Comparison of ENCODE assay signal across 15 cellular contexts in the genomic region with DNA sequence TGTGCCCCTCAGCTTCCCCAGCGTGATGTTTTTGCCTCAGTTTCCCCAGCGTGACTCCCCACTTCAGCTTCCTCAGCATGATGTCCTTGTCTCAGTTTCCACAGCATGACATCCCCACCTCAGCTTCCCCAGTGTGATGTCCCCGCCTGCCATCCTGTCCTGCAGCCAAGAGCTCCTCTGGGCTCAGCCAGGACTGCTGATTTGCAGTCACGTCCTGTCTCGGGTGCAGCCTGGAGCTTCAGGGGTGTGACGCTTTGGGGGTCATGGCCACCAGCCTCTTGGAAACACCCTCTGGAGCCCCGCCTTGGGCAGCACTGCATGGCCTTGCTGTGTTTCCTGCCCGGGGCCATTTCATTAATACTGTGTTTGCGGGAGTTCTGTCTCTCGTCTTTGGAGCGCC. TPM values are rescaled to one million over a fixed set of nuclear protein-coding genes. Genes with fewer than 3 reads are reported as not detected.
A peak's percentile ranks its signal among the peaks of the same experiment; 100 is the strongest.
DNase-seq lines count a peak whose midpoint lies in the region; ATAC-seq, FAIRE-seq and TF ChIP-seq lines count a peak whose summit lies in the region.
"Had no signal": no experiment of that assay in that cellular context is flagged by ENCODE, and none has a peak within 500 bp of the region (broad histone marks: within the 10 kb centered on the region; RNA-seq: fewer than 3 reads in every experiment).

No MANE protein-coding gene starts in this region.

- TF ChIP-seq RAD21 in HepG2 (CRISPR knock-in tag; IDR thresholded peaks at IDR 0.05): no peak

- no peak for FAIRE-seq in HepG2 (lab: Jason Lieb, UNC)
- FAIRE-seq: TTC549 had no signal

- H3K36me3 ChIP-seq in HepG2 (replicated peaks in 1 of 2; ENCODE audit: control insufficient read depth in 1 of 2, insufficient read depth in 2 of 2, low read length in 2 of 2) (peaks cover 15 to 47% of the 10 kb centered on the region in 2 experiments; a peak in 4 of 5 replicates), gastroesophageal sphincter (peaks cover 0 to 96% of the 10 kb centered on the region in 2 donors)

- ATAC-seq in activated T-cell treated with anti-CD3 and anti-CD28 coated beads, Interleukin-2, amount 50 U/mL, for 4 hours: peak in 1 of 2 donors; percentile 20
- ATAC-seq in activated naive CD4-positive, alpha-beta T cell treated with anti-CD3 and anti-CD28 coated beads, Interleukin-2, amount 50 U/mL, for 72 hours: peak; percentile 13 to 33
- ATAC-seq in HepG2 (no peak), gastroesophageal sphincter (no peak), left colon (no peak), GM21423 (IDR thresholded peaks at IDR 0.05; ENCODE audit: unreplicated experiment) (no peak)
- peak; percentile 35 for ATAC-seq in stimulated activated naive CD8-positive, alpha-beta T cell treated with anti-CD3 and anti-CD28 coated beads, Interleukin-15, amount 100 ng/mL, for 72 hours
- ATAC-seq: body of pancreas had no signal

- no peaks in the 10 kb centered on the region for H3K9me3 Mint-ChIP-seq in activated T-cell treated with anti-CD3 and anti-CD28 coated beads, Interleukin-2, amount 50 U/mL, for 4 hours
- no peaks in the 10 kb centered on the region for H3K9me3 Mint-ChIP-seq in activated naive CD4-positive, alpha-beta T cell treated with anti-CD3 and anti-CD28 coated beads, Interleukin-2, amount 50 U/mL, for 72 hours
- no peaks in the 10 kb centered on the region for H3K9me3 Mint-ChIP-seq in stimulated activated naive CD8-positive, alpha-beta T cell treated with anti-CD3 and anti-CD28 coated beads, Interleukin-15, amount 100 ng/mL, for 72 hours

- H3K4me3 ChIP-seq in HepG2 (replicated peaks in 1 of 3; ENCODE audit: insufficient read depth in 1 of 3, low read depth in 2 of 3, low read length in 3 of 3) (no peak overlapping the region), gastroesophageal sphincter (no peak overlapping the region)
- H3K4me3 ChIP-seq: body of pancreas, vagina had no signal

- no peak for DNase-seq in activated T-cell treated with anti-CD3 and anti-CD28 coated beads, Interleukin-2, amount 50 U/mL, for 4 hours
- DNase-seq in activated T-cell treated with anti-CD3 and anti-CD28 coated beads, Interleukin-2, amount 50 U/mL, for 48 hours: no peak
- no peak for DNase-seq in activated naive CD4-positive, alpha-beta T cell treated with anti-CD3 and anti-CD28 coated beads, Interleukin-2, amount 50 U/mL, for 72 hours (ENCODE audit: low spot score in 2 of 2)
- DNase-seq in HepG2 (ENCODE audit: low spot score) (no peak), left colon (no peak)
- DNase-seq in stimulated activated naive CD8-positive, alpha-beta T cell treated with anti-CD3 and anti-CD28 coated beads, Interleukin-15, amount 100 ng/mL, for 72 hours: peak in 1 of 2 donors; percentile 50
- DNase-seq: body of pancreas, DMS53, NCI-H187, NCI-H774, SIG-M5 had no signal

- peaks cover 24% of the 10 kb centered on the region for H3K4me1 Mint-ChIP-seq in activated T-cell treated with anti-CD3 and anti-CD28 coated beads, Interleukin-2, amount 50 U/mL, for 4 hours (ENCODE audit: low read depth)
- peaks cover 67% of the 10 kb centered on the region for H3K4me1 Mint-ChIP-seq in stimulated activated naive CD8-positive, alpha-beta T cell treated with anti-CD3 and anti-CD28 coated beads, Interleukin-15, amount 100 ng/mL, for 72 hours

- H3K4me3 Mint-ChIP-seq in activated T-cell treated with anti-CD3 and anti-CD28 coated beads, Interleukin-2, amount 50 U/mL, for 4 hours: peak overlapping the region; percentile 56
- peak overlapping the region; percentile 77 to 78 for H3K4me3 Mint-ChIP-seq in stimulated activated naive CD8-positive, alpha-beta T cell treated with anti-CD3 and anti-CD28 coated beads, Interleukin-15, amount 100 ng/mL, for 72 hours

- TF ChIP-seq POLR2A in HepG2 (IDR thresholded peaks at IDR 0.05; ENCODE audit: insufficient read depth in 1 of 2, low read depth in 2 of 2, low read length in 2 of 2) (no peak; a peak in 1 of 4 replicates), gastroesophageal sphincter (IDR thresholded peaks at IDR 0.05) (no peak)

- CTCF ChIA-PET in HepG2 (lab: Yijun Ruan, JAX; ENCODE audit: low intra/inter-chr PET ratio, low total read pairs): no interaction called here

- TF ChIP-seq CTCF in HepG2 (CRISPR knock-in tag; IDR thresholded peaks at IDR 0.05) (no peak), gastroesophageal sphincter (IDR thresholded peaks at IDR 0.05) (no peak)

- peak overlapping the region; percentile 94 to 98 for H3K27ac Mint-ChIP-seq in activated naive CD4-positive, alpha-beta T cell treated with anti-CD3 and anti-CD28 coated beads, Interleukin-2, amount 50 U/mL, for 72 hours
- H3K27ac Mint-ChIP-seq in stimulated activated naive CD8-positive, alpha-beta T cell treated with anti-CD3 and anti-CD28 coated beads, Interleukin-15, amount 100 ng/mL, for 72 hours: peak overlapping the region; percentile 86 to 96

- in situ Hi-C loops in HepG2 (cut with HindIII; ENCODE audit: extremely low pct_ligation_motif_present, low pct_unique_long_range_greater_than_20kb): no loop called here

- no TSS peak for BruUV-seq in HepG2 (replicated peaks; lab: Mats Ljungman, UMichigan)

- H3K9me3 ChIP-seq in HepG2 (ENCODE audit: low read length) (no peaks in the 10 kb centered on the region), gastroesophageal sphincter (no peaks in the 10 kb centered on the region)
- H3K9me3 ChIP-seq: body of pancreas, vagina had no signal

- H3K4me2 ChIP-seq in HepG2 (ENCODE audit: low read depth, low read length): peak overlapping the region; percentile 7; the same call in 1 of the 2 replicates

- no peaks in the 10 kb centered on the region for H3K27me3 ChIP-seq in HepG2 (ENCODE audit: control insufficient read depth in 1 of 2, insufficient read depth in 2 of 2, low read length in 2 of 2)
- H3K27me3 ChIP-seq in gastroesophageal sphincter: no peaks in the 10 kb centered on the region
- H3K27me3 ChIP-seq: body of pancreas, vagina had no signal

- H3K4me1 ChIP-seq in HepG2 (ENCODE audit: insufficient read depth, low read length) (peaks cover 40% of the 10 kb centered on the region), gastroesophageal sphincter (peaks cover 0 to 25% (median 5%) of the 10 kb centered on the region in 3 donors)
- H3K4me1 ChIP-seq: body of pancreas had no signal

- 92% methylated on average over 11 of the region's 11 CpGs for WGBS in HepG2 (ENCODE audit: low lambda C conversion rate)
- 69 to 100% methylated on average over 1 to 3 of the region's 11 CpGs for WGBS in gastroesophageal sphincter (ENCODE audit: low coverage in 1 of 2), 2 donors

- no peaks in the 10 kb centered on the region for H3K27me3 Mint-ChIP-seq in activated T-cell treated with anti-CD3 and anti-CD28 coated beads, Interleukin-2, amount 50 U/mL, for 4 hours (ENCODE audit: low read depth)
- no peaks in the 10 kb centered on the region for H3K27me3 Mint-ChIP-seq in stimulated activated naive CD8-positive, alpha-beta T cell treated with anti-CD3 and anti-CD28 coated beads, Interleukin-15, amount 100 ng/mL, for 72 hours

- H4K20me1 ChIP-seq in HepG2 (ENCODE audit: insufficient read depth, low read length): no peaks in the 10 kb centered on the region

- H3K27ac ChIP-seq in HepG2 (ENCODE audit: extremely low read length, insufficient read depth, low read length) (peak overlapping the region; percentile 70), gastroesophageal sphincter (no peak overlapping the region)
- H3K27ac ChIP-seq: vagina had no signal

- intact Hi-C loops in HepG2 (cut with micrococcal nuclease; ENCODE audit: unreplicated experiment): no loop called here
- intact Hi-C loops in left colon (cut with DNase I, micrococcal nuclease): no loop called here

- POLR2A ChIA-PET in HepG2 (lab: Yijun Ruan, JAX): interaction anchor here (2.1 kb wide), 1 partner anchor 58 kb away, joined by 4 read pairs; no protein-coding TSS in a partner anchor

- H3K79me2 ChIP-seq in HepG2 (ENCODE audit: insufficient read depth, low read length): peaks cover 3% of the 10 kb centered on the region

- no peak overlapping the region for H2AFZ ChIP-seq in HepG2 (ENCODE audit: low read length)

- H3K9ac ChIP-seq in HepG2 (ENCODE audit: insufficient read depth, low read depth, low read length): peak overlapping the region; percentile 46; the same call in 1 of the 2 replicates

- TF ChIP-seq EP300 in HepG2 (IDR thresholded peaks at IDR 0.05; ENCODE audit: low read depth in 2 of 2, low read length in 2 of 2) (no peak), HepG2 (CRISPR knock-in tag; IDR thresholded peaks at IDR 0.05; ENCODE audit: borderline replicate concordance) (no peak), gastroesophageal sphincter (IDR thresholded peaks at IDR 0.05) (no peak)

- H3K36me3 Mint-ChIP-seq in activated T-cell treated with anti-CD3 and anti-CD28 coated beads, Interleukin-2, amount 50 U/mL, for 4 hours (ENCODE audit: insufficient read depth): peaks cover 11% of the 10 kb centered on the region
- H3K36me3 Mint-ChIP-seq in activated naive CD4-positive, alpha-beta T cell treated with anti-CD3 and anti-CD28 coated beads, Interleukin-2, amount 50 U/mL, for 72 hours: no peaks in the 10 kb centered on the region

RNA-seq across cellular contexts. Expression of gene NUDT16L1, which starts 16.5 kb away (rescaled TPM):
- total RNA-seq in activated T-cell treated with anti-CD3 and anti-CD28 coated beads, Interleukin-2, amount 50 U/mL, for 4 hours: 10 to 100 TPM; 53.1 to 56.8 (median 54.1) TPM
- 10 to 100 TPM; 20.7 to 42.8 TPM for total RNA-seq in activated naive CD4-positive, alpha-beta T cell treated with anti-CD3 and anti-CD28 coated beads, Interleukin-2, amount 50 U/mL, for 72 hours
- 40.5 and 41.0 TPM in 2 replicates for total RNA-seq in HepG2 (2016; rRNA removed; fragmentation: Illumina TruSeq; extraction: Trizol)
- total RNA-seq in HepG2 (2016; cell fraction: cytosol; rRNA removed; fragmentation: Illumina TruSeq; extraction: Trizol; ENCODE audit: low read depth): 10.3 and 11.1 TPM in 2 replicates
- total RNA-seq in HepG2 (2016; cell fraction: insoluble cytoplasmic fraction; rRNA removed; fragmentation: Illumina TruSeq; extraction: Trizol): 42.6 and 42.7 TPM in 2 replicates
- total RNA-seq in HepG2 (2016; cell fraction: membrane; rRNA removed; fragmentation: Illumina TruSeq; extraction: Trizol): 18.6 and 20.4 TPM in 2 replicates
- 16.9 and 17.3 TPM in 2 replicates for total RNA-seq in HepG2 (2016; cell fraction: nucleus; rRNA removed; fragmentation: Illumina TruSeq; extraction: Trizol)
- polyA plus RNA-seq in HepG2 (2011; rRNA removed): 28.0 and 28.9 TPM in 2 replicates
- 27.9 and 47.5 TPM in 2 replicates for polyA plus RNA-seq in HepG2 (2011; cell fraction: cytosol; rRNA removed)
- polyA plus RNA-seq in HepG2 (2011; cell fraction: nucleus; rRNA removed): 33.3 and 34.9 TPM in 2 replicates
- 17.6 and 17.9 TPM in 2 replicates for polyA plus RNA-seq in HepG2 (2012)
- polyA plus RNA-seq in HepG2 (2016; cell fraction: cytosol; fragmentation: Illumina TruSeq; extraction: Trizol; ENCODE audit: low read depth): 13.1 and 13.9 TPM in 2 replicates
- 49.7 and 50.3 TPM in 2 replicates for polyA plus RNA-seq in HepG2 (2016; cell fraction: insoluble cytoplasmic fraction; fragmentation: Illumina TruSeq; extraction: Trizol; ENCODE audit: low read depth)
- polyA plus RNA-seq in HepG2 (2016; cell fraction: membrane; fragmentation: Illumina TruSeq; extraction: Trizol; ENCODE audit: low read depth): 15.2 and 17.7 TPM in 2 replicates
- 32.3 and 35.4 TPM in 2 replicates for polyA plus RNA-seq in HepG2 (2016; cell fraction: nucleus; fragmentation: Illumina TruSeq; extraction: Trizol; ENCODE audit: insufficient read depth, low read depth)
- polyA minus RNA-seq in HepG2 (2011; rRNA and poly(A)+ RNA removed; ENCODE audit: low replicate concordance): 14.3 and 41.1 TPM in 2 replicates
- polyA minus RNA-seq in HepG2 (2011; cell fraction: cytosol; rRNA and poly(A)+ RNA removed): 8.9 and 10.9 TPM in 2 replicates
- polyA minus RNA-seq in HepG2 (2011; cell fraction: nucleus; rRNA and poly(A)+ RNA removed): 10.6 and 11.6 TPM in 2 replicates
- 10 to 100 TPM; 14.8 to 26.3 (median 21.4) TPM for total RNA-seq in gastroesophageal sphincter
- total RNA-seq in left colon: 10 to 100 TPM; 43.0 to 43.8 TPM

RNA-seq across cellular contexts. Expression of gene MGRN1, which starts 52.2 kb away (rescaled TPM):
- 10 to 100 TPM; 56.5 to 60.5 (median 58.0) TPM for total RNA-seq in activated T-cell treated with anti-CD3 and anti-CD28 coated beads, Interleukin-2, amount 50 U/mL, for 4 hours
- total RNA-seq in activated naive CD4-positive, alpha-beta T cell treated with anti-CD3 and anti-CD28 coated beads, Interleukin-2, amount 50 U/mL, for 72 hours: 10 to 100 TPM; 46.9 to 76.4 TPM
- total RNA-seq in HepG2 (2016; rRNA removed; fragmentation: Illumina TruSeq; extraction: Trizol) (11.9 and 14.8 TPM in 2 replicates), gastroesophageal sphincter (10 to 100 TPM; 29.2 to 67.0 (median 40.5) TPM), left colon (10 to 100 TPM; 71.9 to 84.6 TPM)
- total RNA-seq in HepG2 (2016; cell fraction: cytosol; rRNA removed; fragmentation: Illumina TruSeq; extraction: Trizol; ENCODE audit: low read depth): 6.7 and 12.0 TPM in 2 replicates
- 13.0 and 13.6 TPM in 2 replicates for total RNA-seq in HepG2 (2016; cell fraction: insoluble cytoplasmic fraction; rRNA removed; fragmentation: Illumina TruSeq; extraction: Trizol)
- total RNA-seq in HepG2 (2016; cell fraction: membrane; rRNA removed; fragmentation: Illumina TruSeq; extraction: Trizol): 14.0 and 16.7 TPM in 2 replicates
- total RNA-seq in HepG2 (2016; cell fraction: nucleus; rRNA removed; fragmentation: Illumina TruSeq; extraction: Trizol): 17.0 and 22.2 TPM in 2 replicates
- 11.6 and 12.6 TPM in 2 replicates for polyA plus RNA-seq in HepG2 (2011; rRNA removed)
- 4.9 and 6.2 TPM in 2 replicates for polyA plus RNA-seq in HepG2 (2011; cell fraction: cytosol; rRNA removed)
- polyA plus RNA-seq in HepG2 (2011; cell fraction: nucleus; rRNA removed): 87.1 and 98.5 TPM in 2 replicates
- 31.8 and 31.9 TPM in 2 replicates for polyA plus RNA-seq in HepG2 (2012)
- polyA plus RNA-seq in HepG2 (2016; cell fraction: cytosol; fragmentation: Illumina TruSeq; extraction: Trizol; ENCODE audit: low read depth): 3.9 and 4.3 TPM in 2 replicates
- 22.5 and 31.3 TPM in 2 replicates for polyA plus RNA-seq in HepG2 (2016; cell fraction: insoluble cytoplasmic fraction; fragmentation: Illumina TruSeq; extraction: Trizol; ENCODE audit: low read depth)
- 11.4 and 11.5 TPM in 2 replicates for polyA plus RNA-seq in HepG2 (2016; cell fraction: membrane; fragmentation: Illumina TruSeq; extraction: Trizol; ENCODE audit: low read depth)
- 54.4 and 55.4 TPM in 2 replicates for polyA plus RNA-seq in HepG2 (2016; cell fraction: nucleus; fragmentation: Illumina TruSeq; extraction: Trizol; ENCODE audit: insufficient read depth, low read depth)
- 12.5 and 23.7 TPM in 2 replicates for polyA minus RNA-seq in HepG2 (2011; rRNA and poly(A)+ RNA removed; ENCODE audit: low replicate concordance)
- polyA minus RNA-seq in HepG2 (2011; cell fraction: cytosol; rRNA and poly(A)+ RNA removed): 16.2 and 19.1 TPM in 2 replicates
- polyA minus RNA-seq in HepG2 (2011; cell fraction: nucleus; rRNA and poly(A)+ RNA removed): 26.4 and 28.5 TPM in 2 replicates

RNA-seq across cellular contexts. Expression of gene ANKS3, which starts 57.2 kb away (rescaled TPM):
- total RNA-seq in activated T-cell treated with anti-CD3 and anti-CD28 coated beads, Interleukin-2, amount 50 U/mL, for 4 hours: 10 to 100 TPM; 19.4 to 24.1 (median 21.8) TPM
- 10 to 100 TPM; 19.4 to 21.5 TPM for total RNA-seq in activated naive CD4-positive, alpha-beta T cell treated with anti-CD3 and anti-CD28 coated beads, Interleukin-2, amount 50 U/mL, for 72 hours
- total RNA-seq in HepG2 (2016; rRNA removed; fragmentation: Illumina TruSeq; extraction: Trizol) (6.6 and 15.9 TPM in 2 replicates), gastroesophageal sphincter (10 to 100 TPM; 23.3 to 47.8 (median 27.6) TPM), left colon (10 to 100 TPM; 13.5 to 21.2 TPM)
- total RNA-seq in HepG2 (2016; cell fraction: cytosol; rRNA removed; fragmentation: Illumina TruSeq; extraction: Trizol; ENCODE audit: low read depth): 34.4 and 34.9 TPM in 2 replicates
- 6.2 and 13.8 TPM in 2 replicates for total RNA-seq in HepG2 (2016; cell fraction: insoluble cytoplasmic fraction; rRNA removed; fragmentation: Illumina TruSeq; extraction: Trizol)
- total RNA-seq in HepG2 (2016; cell fraction: membrane; rRNA removed; fragmentation: Illumina TruSeq; extraction: Trizol): 29.2 and 30.9 TPM in 2 replicates
- 17.3 and 17.4 TPM in 2 replicates for total RNA-seq in HepG2 (2016; cell fraction: nucleus; rRNA removed; fragmentation: Illumina TruSeq; extraction: Trizol)
- 11.4 and 14.4 TPM in 2 replicates for polyA plus RNA-seq in HepG2 (2011; rRNA removed)
- 5.8 and 7.5 TPM in 2 replicates for polyA plus RNA-seq in HepG2 (2011; cell fraction: cytosol; rRNA removed)
- 58.0 and 68.7 TPM in 2 replicates for polyA plus RNA-seq in HepG2 (2011; cell fraction: nucleus; rRNA removed)
- polyA plus RNA-seq in HepG2 (2012): 6.3 and 7.6 TPM in 2 replicates
- 2.4 and 2.5 TPM in 2 replicates for polyA plus RNA-seq in HepG2 (2016; cell fraction: cytosol; fragmentation: Illumina TruSeq; extraction: Trizol; ENCODE audit: low read depth)
- polyA plus RNA-seq in HepG2 (2016; cell fraction: insoluble cytoplasmic fraction; fragmentation: Illumina TruSeq; extraction: Trizol; ENCODE audit: low read depth): 3.9 and 5.0 TPM in 2 replicates
- 3.0 and 4.2 TPM in 2 replicates for polyA plus RNA-seq in HepG2 (2016; cell fraction: membrane; fragmentation: Illumina TruSeq; extraction: Trizol; ENCODE audit: low read depth)
- 32.9 and 37.2 TPM in 2 replicates for polyA plus RNA-seq in HepG2 (2016; cell fraction: nucleus; fragmentation: Illumina TruSeq; extraction: Trizol; ENCODE audit: insufficient read depth, low read depth)
- polyA minus RNA-seq in HepG2 (2011; rRNA and poly(A)+ RNA removed; ENCODE audit: low replicate concordance): 23.8 and 32.8 TPM in 2 replicates
- polyA minus RNA-seq in HepG2 (2011; cell fraction: cytosol; rRNA and poly(A)+ RNA removed): 3.9 and 4.8 TPM in 2 replicates
- polyA minus RNA-seq in HepG2 (2011; cell fraction: nucleus; rRNA and poly(A)+ RNA removed): 25.6 and 28.0 TPM in 2 replicates

RNA-seq across cellular contexts. Expression of gene DNAAF8, which starts 57.5 kb away (rescaled TPM):
- under 1 TPM; 0.16 to 0.47 (median 0.25) TPM for total RNA-seq in activated T-cell treated with anti-CD3 and anti-CD28 coated beads, Interleukin-2, amount 50 U/mL, for 4 hours
- total RNA-seq in activated naive CD4-positive, alpha-beta T cell treated with anti-CD3 and anti-CD28 coated beads, Interleukin-2, amount 50 U/mL, for 72 hours: under 1 TPM in 1 of 2 donors, not detected in 1; 0.09 TPM
- total RNA-seq in HepG2 (2016; rRNA removed; fragmentation: Illumina TruSeq; extraction: Trizol): 0.38 and 0.44 TPM in 2 replicates
- 0.44 and 0.81 TPM in 2 replicates for total RNA-seq in HepG2 (2016; cell fraction: cytosol; rRNA removed; fragmentation: Illumina TruSeq; extraction: Trizol; ENCODE audit: low read depth)
- total RNA-seq in HepG2 (2016; cell fraction: insoluble cytoplasmic fraction; rRNA removed; fragmentation: Illumina TruSeq; extraction: Trizol): 0.15 TPM in 1 of 2 replicates, not detected in the other
- 0.14 and 0.65 TPM in 2 replicates for total RNA-seq in HepG2 (2016; cell fraction: membrane; rRNA removed; fragmentation: Illumina TruSeq; extraction: Trizol)
- total RNA-seq in HepG2 (2016; cell fraction: nucleus; rRNA removed; fragmentation: Illumina TruSeq; extraction: Trizol): 0.31 TPM in 1 of 2 replicates, not detected in the other
- polyA plus RNA-seq in HepG2 (2011; rRNA removed): 0.27 TPM in 1 of 2 replicates, not detected in the other
- polyA plus RNA-seq in HepG2 (2011; cell fraction: cytosol; rRNA removed): 0.03 and 0.16 TPM in 2 replicates
- not detected in 2 replicates for polyA plus RNA-seq in HepG2 (2011; cell fraction: nucleus; rRNA removed)
- polyA plus RNA-seq in HepG2 (2012): 0.12 and 0.21 TPM in 2 replicates
- polyA plus RNA-seq in HepG2 (2016; cell fraction: cytosol; fragmentation: Illumina TruSeq; extraction: Trizol; ENCODE audit: low read depth): 0.15 and 0.24 TPM in 2 replicates
- polyA plus RNA-seq in HepG2 (2016; cell fraction: insoluble cytoplasmic fraction; fragmentation: Illumina TruSeq; extraction: Trizol; ENCODE audit: low read depth): 0.34 and 0.57 TPM in 2 replicates
- 0.17 and 0.40 TPM in 2 replicates for polyA plus RNA-seq in HepG2 (2016; cell fraction: membrane; fragmentation: Illumina TruSeq; extraction: Trizol; ENCODE audit: low read depth)
- not detected in 2 replicates for polyA plus RNA-seq in HepG2 (2016; cell fraction: nucleus; fragmentation: Illumina TruSeq; extraction: Trizol; ENCODE audit: insufficient read depth, low read depth)
- polyA minus RNA-seq in HepG2 (2011; rRNA and poly(A)+ RNA removed; ENCODE audit: low replicate concordance): 0.70 TPM in 1 of 2 replicates, not detected in the other
- polyA minus RNA-seq in HepG2 (2011; cell fraction: cytosol; rRNA and poly(A)+ RNA removed): not detected in 2 replicates
- polyA minus RNA-seq in HepG2 (2011; cell fraction: nucleus; rRNA and poly(A)+ RNA removed): 0.50 TPM in 1 of 2 replicates, not detected in the other
- under 1 TPM; 0.54 to 0.89 (median 0.65) TPM for total RNA-seq in gastroesophageal sphincter
- total RNA-seq in left colon: under 1 TPM; 0.49 to 0.67 TPM
- total RNA-seq: vagina had no signal

Comparison
In these comparisons a context has a peak if more than half of its experiments do, and no peak if none do; other contexts are left out.
1. ATAC-seq: peak in activated naive CD4-positive, alpha-beta T cell treated with anti-CD3 and anti-CD28 coated beads, Interleukin-2, amount 50 U/mL, for 72 hours (2 of 2) and stimulated activated naive CD8-positive, alpha-beta T cell treated with anti-CD3 and anti-CD28 coated beads, Interleukin-15, amount 100 ng/mL, for 72 hours (single experiment); none in HepG2 (single experiment), gastroesophageal sphincter (single experiment), left colon (single experiment) and GM21423 (single experiment).